14 cellular contexts compared by ENCODE assay signal in genomic region chr1:211616231-211617031, GRCh38. TPM values are rescaled to one million over a fixed set of nuclear protein-coding genes. Genes with fewer than 3 reads are reported as not detected.
A peak's percentile ranks its signal among the peaks of the same experiment; 100 is the strongest.
DNase-seq lines count a peak whose midpoint lies in the region; ATAC-seq and TF ChIP-seq lines count a peak whose summit lies in the region.
"Had no signal": no experiment of that assay in that cellular context is flagged by ENCODE, and none has a peak within 500 bp of the region (broad histone marks: within the 10 kb centered on the region; RNA-seq: fewer than 3 reads in every experiment).

No MANE protein-coding gene starts in this region.

- H3K9me3 Mint-ChIP-seq in GM23338 = no peaks in the 10 kb centered on the region
- H3K9me3 Mint-ChIP-seq: nephron progenitor cell had no signal

- no peak overlapping the region for H3K4me3 ChIP-seq in GM23338
- H3K4me3 ChIP-seq in mammary epithelial cell (replicated peaks in 1 of 3; ENCODE audit: insufficient read depth in 1 of 3, low read depth in 2 of 3, low read length in 3 of 3) = no peak overlapping the region
- no peak overlapping the region for H3K4me3 ChIP-seq in sigmoid colon
- H3K4me3 ChIP-seq: left lung, skin epidermis had no signal

- no peak for ATAC-seq in GM23338
- ATAC-seq in left ventricle myocardium superior = peak; percentile 74
- no peak for ATAC-seq in GM21381 (IDR thresholded peaks at IDR 0.05; ENCODE audit: unreplicated experiment)
- ATAC-seq: activated CD8-positive, alpha-beta T cell treated with anti-CD3 and anti-CD28 coated beads, Interleukin-2, amount 10 ng/mL, durations not matched to agents 7 days and 5 days; left lung had no signal

- H3K36me3 ChIP-seq in GM23338 (ENCODE audit: insufficient read depth) (no peaks in the 10 kb centered on the region), mammary epithelial cell (ENCODE audit: insufficient read depth, low read length) (no peaks in the 10 kb centered on the region), sigmoid colon (no peaks in the 10 kb centered on the region)
- H3K36me3 ChIP-seq: left lung had no signal

- no peaks in the 10 kb centered on the region for H3F3A ChIP-seq in GM23338 (replicated peaks; ENCODE audit: low read depth)

- no peak overlapping the region for H3K4me3 Mint-ChIP-seq in GM23338
- H3K4me3 Mint-ChIP-seq: activated CD8-positive, alpha-beta T cell treated with anti-CD3 and anti-CD28 coated beads, Interleukin-2, amount 10 ng/mL, durations not matched to agents 7 days and 5 days; nephron progenitor cell had no signal

- H3K9me3 ChIP-seq in mammary epithelial cell (replicated peaks; ENCODE audit: insufficient read depth, low read length) = no peaks in the 10 kb centered on the region
- H3K9me3 ChIP-seq in sigmoid colon = no peaks in the 10 kb centered on the region
- H3K9me3 ChIP-seq: left lung had no signal

- H3K79me2 ChIP-seq in GM23338 (replicated peaks; ENCODE audit: insufficient read depth) (no peaks in the 10 kb centered on the region), mammary epithelial cell (ENCODE audit: insufficient read depth, low read length) (no peaks in the 10 kb centered on the region)

- peak overlapping the region; percentile 86; the same call in 1 of the 2 replicates for H2AFZ ChIP-seq in GM23338
- H2AFZ ChIP-seq in mammary epithelial cell (ENCODE audit: low read depth, low read length) = peak overlapping the region; percentile 68

- no peak for DNase-seq in GM23338 (ENCODE audit: low spot score)
- DNase-seq in mammary epithelial cell = no peak
- DNase-seq in left ventricle myocardium superior = peak; percentile 86
- DNase-seq in sigmoid colon = peak; percentile 80
- DNase-seq in NCI-H69 (lab: John Stamatoyannopoulos, UW) = no peak
- DNase-seq in germinal center (ENCODE audit: low spot score) = no peak
- no peak for DNase-seq in activated CD8-positive, alpha-beta memory T cell treated with anti-CD3 and anti-CD28 coated beads, Interleukin-2, amount 50 U/mL, for 48 hours
- DNase-seq: activated CD8-positive, alpha-beta T cell treated with anti-CD3 and anti-CD28 coated beads, Interleukin-2, amount 10 ng/mL, durations not matched to agents 7 days and 5 days; activated gamma-delta T cell treated with Interleukin-2 at 50 U/mL for 16 hours; hippocampal formation; left lung; nephron progenitor cell had no signal

- peaks cover 2% of the 10 kb centered on the region for H3K27me3 Mint-ChIP-seq in GM23338 (ENCODE audit: insufficient read depth, low read depth, poor library complexity)

- H3K4me2 ChIP-seq in GM23338 = no peak overlapping the region
- no peak overlapping the region for H3K4me2 ChIP-seq in mammary epithelial cell (ENCODE audit: insufficient read depth, low read depth, low read length)

- TF ChIP-seq CTCF in GM23338 (conservative IDR thresholded peaks at IDR 0.05; ENCODE audit: low read depth in 2 of 2) = no peak
- no peak for TF ChIP-seq CTCF in mammary epithelial cell (conservative IDR thresholded peaks at IDR 0.05 in 1 of 2, IDR thresholded peaks at IDR 0.05 in 1 of 2; ENCODE audit: extremely low read depth in 1 of 2, insufficient read depth in 1 of 2, low read depth in 1 of 2, low read length in 2 of 2)
- TF ChIP-seq CTCF in sigmoid colon (IDR thresholded peaks at IDR 0.05) = no peak

- intact Hi-C loops in mammary epithelial cell (cut with micrococcal nuclease) = no loop called here
- intact Hi-C loops in left ventricle myocardium superior (cut with micrococcal nuclease) = no loop called here
- intact Hi-C loops in sigmoid colon (cut with DNase I) = no loop called here

- no peaks in the 10 kb centered on the region for H3K27me3 ChIP-seq in GM23338 (ENCODE audit: insufficient read depth)
- H3K27me3 ChIP-seq in mammary epithelial cell (ENCODE audit: insufficient read depth, low read length) = no peaks in the 10 kb centered on the region
- H3K27me3 ChIP-seq in sigmoid colon = no peaks in the 10 kb centered on the region
- H3K27me3 ChIP-seq: left lung had no signal

- H4K20me1 ChIP-seq in GM23338 (replicated peaks; ENCODE audit: insufficient read depth) (no peaks in the 10 kb centered on the region), mammary epithelial cell (ENCODE audit: insufficient read depth, low read length) (no peaks in the 10 kb centered on the region)

- no peak overlapping the region for H3K27ac Mint-ChIP-seq in GM23338
- H3K27ac Mint-ChIP-seq: activated CD8-positive, alpha-beta T cell treated with anti-CD3 and anti-CD28 coated beads, Interleukin-2, amount 10 ng/mL, durations not matched to agents 7 days and 5 days; nephron progenitor cell had no signal

- peaks cover 3% of the 10 kb centered on the region; the same call in 1 of the 3 replicates for H3K4me1 Mint-ChIP-seq in GM23338

- dilution Hi-C loops in mammary epithelial cell (cut with HindIII; ENCODE audit: low sequenced_read_pairs) = no loop called here

- no peaks in the 10 kb centered on the region for H3K9me2 ChIP-seq in GM23338 (ENCODE audit: insufficient read depth)

- H3K27ac ChIP-seq in GM23338 (ENCODE audit: low read depth) (no peak overlapping the region), mammary epithelial cell (ENCODE audit: insufficient read depth, low read depth, low read length) (no peak overlapping the region), sigmoid colon (peak overlapping the region in 3 of 4 donors; percentile 17 to 57 (median 57))
- H3K27ac ChIP-seq: left lung had no signal

- BruUV-seq in mammary epithelial cell (replicated peaks; lab: Mats Ljungman, UMichigan) = no TSS peak

- in situ Hi-C loops in mammary epithelial cell (cut with MboI; ENCODE audit: low sequenced_read_pairs in 2 of 2) = no loop called here

- CTCF ChIA-PET in mammary epithelial cell (lab: Charles Lee; ENCODE audit: low non-redundant PET) = no interaction called here

- TF ChIP-seq POLR2A in sigmoid colon (IDR thresholded peaks at IDR 0.05) = no peak

- WGBS in mammary epithelial cell (ENCODE audit: low coverage, missing lambda C conversion rate) = 60% methylated on average over 14 of the region's 14 CpGs
- WGBS in sigmoid colon, 2 donors = 89% methylated on average over 14 of the region's 14 CpGs

- TF ChIP-seq EP300 in sigmoid colon (IDR thresholded peaks at IDR 0.05) = no peak

- H3K9ac ChIP-seq in mammary epithelial cell (ENCODE audit: insufficient read depth, low read length) = no peak overlapping the region

- H3K4me1 ChIP-seq in GM23338 (ENCODE audit: insufficient read depth) (no peaks in the 10 kb centered on the region), mammary epithelial cell (ENCODE audit: insufficient read depth, low read length) (peaks cover 11% of the 10 kb centered on the region), sigmoid colon (peaks cover 0 to 33% (median 26%) of the 10 kb centered on the region in 4 donors)

- H3K36me3 Mint-ChIP-seq in GM23338 (ENCODE audit: low read depth) = no peaks in the 10 kb centered on the region

RNA-seq across cellular contexts. Expression of gene SLC30A1, which starts 37.5 kb away (rescaled TPM):
- 17.0 and 17.7 TPM in 2 replicates for total RNA-seq in GM23338 (2014; rRNA removed; shearing (Covaris generic))
- polyA plus RNA-seq in GM23338 (2016; fragmentation: Nextera tagmentation; extraction: Ambion mirVana) = 3.3 and 3.8 TPM in 2 replicates
- total RNA-seq in mammary epithelial cell = 10 to 100 TPM; 30.2 to 63.0 TPM
- polyA plus RNA-seq in mammary epithelial cell = 6.6 TPM
- polyA minus RNA-seq in mammary epithelial cell = 18.0 TPM
- 11.5 TPM for total RNA-seq in left ventricle myocardium superior
- total RNA-seq in sigmoid colon = 10 to 100 TPM in 2 of 4 donors, 1 to 10 TPM in 2; 7.9 to 11.8 (median 9.3) TPM
- polyA plus RNA-seq in sigmoid colon = 1 to 10 TPM; 4.2 to 5.1 (median 4.3) TPM

RNA-seq across cellular contexts. Expression of gene NEK2, which starts 59.0 kb away (rescaled TPM):
- 19.1 and 24.9 TPM in 2 replicates for total RNA-seq in GM23338 (2014; rRNA removed; shearing (Covaris generic))
- polyA plus RNA-seq in GM23338 (2016; fragmentation: Nextera tagmentation; extraction: Ambion mirVana) (15.8 and 17.0 TPM in 2 replicates), mammary epithelial cell (14.3 TPM), sigmoid colon (10 to 100 TPM in 1 of 3 donors, 1 to 10 TPM in 2; 1.8 to 11.5 (median 8.1) TPM)
- total RNA-seq in mammary epithelial cell (10 to 100 TPM in 1 of 2 donors, under 1 TPM in 1; 0.33 to 14.9 TPM), left ventricle myocardium superior (0.25 TPM), sigmoid colon (1 to 10 TPM in 1 of 4 donors, under 1 TPM in 1, not detected in 2; 0.41 to 1.9 TPM)
- 0.72 TPM for polyA minus RNA-seq in mammary epithelial cell

Comparison
In these comparisons a context has a peak if more than half of its experiments do, and no peak if none do; other contexts are left out.
1. DNase-seq: peak in left ventricle myocardium superior (single experiment) and sigmoid colon (single experiment); none in GM23338 (single experiment), mammary epithelial cell (single experiment), NCI-H69 (single experiment), germinal center (single experiment) and activated CD8-positive, alpha-beta memory T cell treated with anti-CD3 and anti-CD28 coated beads, Interleukin-2, amount 50 U/mL, for 48 hours (single experiment).
2. H3K27ac ChIP-seq: peak in sigmoid colon (3 of 4); none in GM23338 (single experiment) and mammary epithelial cell (single experiment).